In genomic region chr17:65081439-65081838, GRCh38 we compare ENCODE assay signal across 36 cellular contexts.
"Had no signal": no experiment of that assay in that cellular context is flagged by ENCODE, and none has a peak within 500 bp of the region (broad histone marks: within the 10 kb centered on the region; RNA-seq: fewer than 3 reads in every experiment).

No MANE protein-coding gene starts in this region.

- H3K36me3 ChIP-seq: adrenal gland, brain microvascular endothelial cell, breast epithelium had no signal

- H3K27me3 ChIP-seq: adrenal gland, body of pancreas, breast epithelium had no signal

- DNase-seq: activated B cell treated with CpG ODN at 0.5 μM for 24 hours; activated CD4-positive, alpha-beta memory T cell treated with anti-CD3 and anti-CD28 coated beads for 36 hours; activated CD4-positive, alpha-beta T cell treated with anti-CD3 and anti-CD28 coated beads for 4 hours; activated CD4-positive, alpha-beta T cell treated with anti-CD3 and anti-CD28 coated beads, Interleukin-2, amount 10 ng/mL, durations not matched to agents 24 days and 14 days; activated CD4-positive, alpha-beta T cell treated with anti-CD3 and anti-CD28 coated beads, Interleukin-2, amount 50 U/mL, for 1 hour; activated CD4-positive, alpha-beta T cell treated with anti-CD3 and anti-CD28 coated beads, Interleukin-2, amount 50 U/mL, for 4 hours; activated CD4-positive, CD25-positive, alpha-beta regulatory T cell treated with anti-CD3 and anti-CD28 coated beads, Interleukin-2, amount 50 U/mL, for 72 hours; activated CD8-positive, alpha-beta memory T cell treated with anti-CD3 and anti-CD28 coated beads, Interleukin-2, amount 50 U/mL, for 4 hours; activated CD8-positive, alpha-beta T cell treated with anti-CD3 and anti-CD28 coated beads for 36 hours; activated effector memory CD4-positive, alpha-beta T cell treated with anti-CD3 and anti-CD28 coated beads, Interleukin-2, amount 50 U/mL, for 16 hours; activated gamma-delta T cell treated with Interleukin-2 at 50 U/mL for 16 hours; activated naive CD4-positive, alpha-beta T cell; activated naive CD4-positive, alpha-beta T cell treated with anti-CD3 and anti-CD28 coated beads for 36 hours; activated naive CD4-positive, alpha-beta T cell treated with anti-CD3 and anti-CD28 coated beads, Interleukin-2, amount 50 U/mL, for 16 hours; activated naive CD8-positive, alpha-beta T cell treated with anti-CD3 and anti-CD28 coated beads for 36 hours; activated T-cell treated with anti-CD3 and anti-CD28 coated beads for 4 hours; activated T-cell treated with anti-CD3 and anti-CD28 coated beads, Interleukin-2, amount 50 U/mL, for 1 hour; activated T-cell treated with anti-CD3 and anti-CD28 coated beads, Interleukin-2, amount 50 U/mL, for 4 hours; activated T-cell treated with anti-CD3 and anti-CD28 coated beads, Interleukin-2, amount 50 U/mL, for 72 hours; amniotic stem cell; aorta; body of pancreas; brain microvascular endothelial cell; central memory CD4-positive, alpha-beta T cell; T-helper 2 cell; T-helper 9 cell had no signal

- H3K36me3 Mint-ChIP-seq: activated CD4-positive, alpha-beta memory T cell treated with anti-CD3 and anti-CD28 coated beads for 36 hours; activated naive CD4-positive, alpha-beta T cell treated with anti-CD3 and anti-CD28 coated beads, Interleukin-2, amount 50 U/mL, for 72 hours; activated naive CD8-positive, alpha-beta T cell treated with anti-CD3 and anti-CD28 coated beads for 36 hours had no signal

- H3K4me3 ChIP-seq: adrenal gland, body of pancreas, breast epithelium had no signal

- H3K27ac Mint-ChIP-seq: activated B cell treated with CpG ODN at 0.5 μM for 24 hours; activated CD4-positive, alpha-beta memory T cell treated with anti-CD3 and anti-CD28 coated beads for 36 hours; activated CD4-positive, alpha-beta T cell treated with anti-CD3 and anti-CD28 coated beads, Interleukin-2, amount 10 ng/mL, durations not matched to agents 24 days and 14 days; activated CD8-positive, alpha-beta T cell treated with anti-CD3 and anti-CD28 coated beads for 36 hours; activated naive CD4-positive, alpha-beta T cell treated with anti-CD3 and anti-CD28 coated beads for 36 hours; activated naive CD4-positive, alpha-beta T cell treated with anti-CD3 and anti-CD28 coated beads, Interleukin-2, amount 50 U/mL, for 72 hours; activated naive CD8-positive, alpha-beta T cell treated with anti-CD3 and anti-CD28 coated beads for 36 hours; activated T-cell treated with anti-CD3 and anti-CD28 coated beads, Interleukin-2, amount 50 U/mL, for 72 hours; activated T-helper 1 cell treated with anti-CD3 and anti-CD28 coated beads, Interleukin-12 subunit alpha, Interleukin-12 subunit beta, Interleukin-2, Interleukin-4 antibody, amounts not matched to agents 30 ng/mL and 10 ng/mL and 1 ng/mL, durations not matched to agents 14 hours and 24 hours and 36 hours; activated T-helper 17 cell treated with anti-CD3 and anti-CD28 coated beads, Interleukin-2, amount 50 U/mL, for 72 hours; T-helper 1 cell treated with Interleukin-12 subunit alpha and Interleukin-12 subunit beta and Interleukin-4 antibody, amounts not matched to agents 30 μg/mL and 1 μg/mL, for 36 hours; T-helper 2 cell treated with Interferon-gamma antibody and Interleukin-4, amounts not matched to agents 5 μg/mL and 100 μg/mL, for 36 hours had no signal

- H3K4me3 Mint-ChIP-seq: activated B cell treated with CpG ODN at 0.5 μM for 24 hours; activated CD4-positive, alpha-beta memory T cell treated with anti-CD3 and anti-CD28 coated beads for 36 hours; activated CD4-positive, alpha-beta T cell treated with anti-CD3 and anti-CD28 coated beads, Interleukin-2, amount 10 ng/mL, durations not matched to agents 24 days and 14 days; activated CD8-positive, alpha-beta T cell treated with anti-CD3 and anti-CD28 coated beads for 36 hours; activated naive CD4-positive, alpha-beta T cell treated with anti-CD3 and anti-CD28 coated beads for 36 hours; activated naive CD8-positive, alpha-beta T cell treated with anti-CD3 and anti-CD28 coated beads for 36 hours; activated T-cell treated with anti-CD3 and anti-CD28 coated beads, Interleukin-2, amount 50 U/mL, for 4 hours; activated T-cell treated with anti-CD3 and anti-CD28 coated beads, Interleukin-2, amount 50 U/mL, for 72 hours; activated T-helper 1 cell treated with anti-CD3 and anti-CD28 coated beads, Interleukin-12 subunit alpha, Interleukin-12 subunit beta, Interleukin-2, Interleukin-4 antibody, amounts not matched to agents 30 ng/mL and 10 ng/mL and 1 ng/mL, durations not matched to agents 14 hours and 24 hours and 36 hours; activated T-helper 17 cell treated with anti-CD3 and anti-CD28 coated beads, Interleukin-2, amount 50 U/mL, for 72 hours; T-helper 1 cell treated with Interleukin-12 subunit alpha and Interleukin-12 subunit beta and Interleukin-4 antibody, amounts not matched to agents 30 μg/mL and 1 μg/mL, for 36 hours; T-helper 2 cell treated with Interferon-gamma antibody and Interleukin-4, amounts not matched to agents 5 μg/mL and 100 μg/mL, for 36 hours had no signal

- H3K9me3 ChIP-seq: adrenal gland, body of pancreas, breast epithelium had no signal

- ATAC-seq: activated CD8-positive, alpha-beta T cell treated with anti-CD3 and anti-CD28 coated beads for 36 hours; activated naive CD4-positive, alpha-beta T cell treated with anti-CD3 and anti-CD28 coated beads, Interleukin-2, amount 50 U/mL, for 72 hours; activated T-cell treated with anti-CD3 and anti-CD28 coated beads, Interleukin-2, amount 50 U/mL, for 4 hours; activated T-cell treated with anti-CD3 and anti-CD28 coated beads, Interleukin-2, amount 50 U/mL, for 72 hours; activated T-helper 17 cell treated with anti-CD3 and anti-CD28 coated beads, Interleukin-2, amount 50 U/mL, for 72 hours; body of pancreas had no signal

- H3K27ac ChIP-seq: adrenal gland, body of pancreas, brain microvascular endothelial cell, breast epithelium, VCaP had no signal

- H3K4me1 Mint-ChIP-seq: activated B cell treated with CpG ODN at 0.5 μM for 24 hours; activated naive CD8-positive, alpha-beta T cell treated with anti-CD3 and anti-CD28 coated beads for 36 hours; activated T-helper 17 cell treated with anti-CD3 and anti-CD28 coated beads, Interleukin-2, amount 50 U/mL, for 72 hours had no signal

- H3K27me3 Mint-ChIP-seq: activated B cell treated with CpG ODN at 0.5 μM for 24 hours; activated CD4-positive, alpha-beta memory T cell treated with anti-CD3 and anti-CD28 coated beads for 36 hours; activated CD4-positive, alpha-beta T cell treated with anti-CD3 and anti-CD28 coated beads, Interleukin-2, amount 10 ng/mL, durations not matched to agents 24 days and 14 days; activated CD8-positive, alpha-beta T cell treated with anti-CD3 and anti-CD28 coated beads for 36 hours; activated naive CD8-positive, alpha-beta T cell treated with anti-CD3 and anti-CD28 coated beads for 36 hours; activated T-helper 17 cell treated with anti-CD3 and anti-CD28 coated beads, Interleukin-2, amount 50 U/mL, for 72 hours had no signal

- H3K4me1 ChIP-seq: body of pancreas had no signal

- FAIRE-seq: astrocyte, TTC549 had no signal

- H3K9me3 Mint-ChIP-seq: activated B cell treated with CpG ODN at 0.5 μM for 24 hours; activated CD4-positive, alpha-beta memory T cell treated with anti-CD3 and anti-CD28 coated beads for 36 hours; activated CD4-positive, alpha-beta T cell treated with anti-CD3 and anti-CD28 coated beads, Interleukin-2, amount 10 ng/mL, durations not matched to agents 24 days and 14 days; activated CD8-positive, alpha-beta T cell treated with anti-CD3 and anti-CD28 coated beads for 36 hours; activated naive CD4-positive, alpha-beta T cell treated with anti-CD3 and anti-CD28 coated beads for 36 hours; activated naive CD4-positive, alpha-beta T cell treated with anti-CD3 and anti-CD28 coated beads, Interleukin-2, amount 50 U/mL, for 72 hours; activated naive CD8-positive, alpha-beta T cell treated with anti-CD3 and anti-CD28 coated beads for 36 hours; activated T-cell treated with anti-CD3 and anti-CD28 coated beads, Interleukin-2, amount 50 U/mL, for 4 hours; activated T-cell treated with anti-CD3 and anti-CD28 coated beads, Interleukin-2, amount 50 U/mL, for 72 hours; activated T-helper 1 cell treated with anti-CD3 and anti-CD28 coated beads, Interleukin-12 subunit alpha, Interleukin-12 subunit beta, Interleukin-2, Interleukin-4 antibody, amounts not matched to agents 30 ng/mL and 10 ng/mL and 1 ng/mL, durations not matched to agents 14 hours and 24 hours and 36 hours; activated T-helper 17 cell treated with anti-CD3 and anti-CD28 coated beads, Interleukin-2, amount 50 U/mL, for 72 hours; T-helper 1 cell treated with Interleukin-12 subunit alpha and Interleukin-12 subunit beta and Interleukin-4 antibody, amounts not matched to agents 30 μg/mL and 1 μg/mL, for 36 hours; T-helper 2 cell treated with Interferon-gamma antibody and Interleukin-4, amounts not matched to agents 5 μg/mL and 100 μg/mL, for 36 hours had no signal
